Comparison of ENCODE assay signal across 21 cellular contexts in the genomic region with DNA sequence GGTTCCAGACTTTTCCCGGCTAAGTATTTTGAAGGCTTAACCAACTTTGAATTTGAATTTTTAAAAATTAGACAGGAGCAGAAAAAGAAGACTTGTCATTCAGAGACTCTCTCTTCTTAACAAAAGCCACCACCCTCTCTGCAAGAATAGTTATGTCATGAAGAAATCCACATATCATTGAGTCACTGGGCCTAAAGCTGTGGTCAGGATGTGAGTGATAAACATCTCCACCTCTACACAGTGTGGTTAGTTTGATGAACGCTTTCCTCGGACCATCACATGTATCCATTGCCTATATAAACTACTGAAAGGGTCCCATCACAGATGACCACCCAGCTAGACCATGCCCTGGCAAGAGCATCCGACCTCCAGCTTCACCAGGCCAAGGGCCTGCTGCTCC.
"Had no signal": no experiment of that assay in that cellular context is flagged by ENCODE, and none has a peak within 500 bp of the region (broad histone marks: within the 10 kb centered on the region; RNA-seq: fewer than 3 reads in every experiment).

No MANE protein-coding gene starts in this region.

- H3K27ac ChIP-seq: hepatocyte, left lung, ovary, right atrium auricular region, right lobe of liver, tibial nerve, uterus had no signal

- H3K9me3 ChIP-seq: mucosa of descending colon, ovary, right lobe of liver, uterus had no signal

- H2AFZ ChIP-seq: hepatocyte had no signal

- DNase-seq: islet precursor cell; left cardiac atrium; left lung; midbrain; mucosa of descending colon; naive thymus-derived CD4-positive, alpha-beta T cell; ovary; right lobe of liver; stimulated activated CD4-positive, alpha-beta T cell treated with anti-CD3 and anti-CD28 coated beads, Interleukin-1b, Interleukin-23, amount 100 ng/mL, for 48 hours; stimulated activated CD4-positive, alpha-beta T cell treated with anti-CD3 and anti-CD28 coated beads, Interleukin-2, amount 100 ng/mL, for 48 hours; stimulated activated CD4-positive, alpha-beta T cell treated with anti-CD3 and anti-CD28 coated beads, Interleukin-4, amount 100 ng/mL, for 4 hours; stimulated activated CD8-positive, alpha-beta memory T cell treated with anti-CD3 and anti-CD28 coated beads, Interleukin-4, amount 100 ng/mL, for 48 hours; stimulated activated naive CD4-positive, alpha-beta T cell treated with Interleukin-2 at 50 U/mL for 16 hours; stimulated activated naive CD8-positive, alpha-beta T cell treated with anti-CD3 and anti-CD28 coated beads, Interleukin-15, amount 100 ng/mL, for 72 hours; substantia nigra; uterus had no signal

- H3K4me1 ChIP-seq: left lung, right atrium auricular region, right lobe of liver, tibial nerve, uterus had no signal

- H3K36me3 ChIP-seq: left lung, ovary, right atrium auricular region, right lobe of liver, tibial nerve, uterus had no signal

- H3K4me2 ChIP-seq: hepatocyte, smooth muscle cell had no signal

- H3K4me3 ChIP-seq: hepatocyte, left lung, lung, mucosa of descending colon, ovary, right atrium auricular region, right lobe of liver, smooth muscle cell, tibial nerve, uterus had no signal

- H3K27me3 ChIP-seq: hepatocyte, left lung, ovary, right atrium auricular region, right lobe of liver, tibial nerve, uterus had no signal
